10 cellular contexts compared by ENCODE assay signal in genomic region chr10:1454428-1454827, GRCh38.
DNase-seq lines count a peak whose midpoint lies in the region; ATAC-seq and TF ChIP-seq lines count a peak whose summit lies in the region.
"Had no signal": no experiment of that assay in that cellular context is flagged by ENCODE, and none has a peak within 500 bp of the region (broad histone marks: within the 10 kb centered on the region; RNA-seq: fewer than 3 reads in every experiment).

No MANE protein-coding gene starts in this region.

- H3K36me3 Mint-ChIP-seq in activated naive CD8-positive, alpha-beta T cell treated with anti-CD3 and anti-CD28 coated beads, Interleukin-2, amount 50 U/mL, for 24 hours (ENCODE audit: low read depth) = no peaks in the 10 kb centered on the region
- H3K36me3 Mint-ChIP-seq in activated naive CD8-positive, alpha-beta T cell treated with anti-CD3 and anti-CD28 coated beads for 36 hours = no peaks in the 10 kb centered on the region
- H3K36me3 Mint-ChIP-seq in Caco-2 (ENCODE audit: insufficient read depth, unreplicated experiment) = no peaks in the 10 kb centered on the region
- H3K36me3 Mint-ChIP-seq: activated naive CD4-positive, alpha-beta T cell treated with anti-CD3 and anti-CD28 coated beads, Interleukin-2, amount 50 U/mL, for 24 hours; CD4-positive, alpha-beta memory T cell had no signal

- H3K27me3 ChIP-seq in Caco-2 (replicated peaks; ENCODE audit: control insufficient read depth, insufficient read depth, low read length) = peaks cover 2% of the 10 kb centered on the region; the same call in 1 of the 2 replicates

- peak; percentile 65 for ATAC-seq in activated naive CD8-positive, alpha-beta T cell treated with anti-CD3 and anti-CD28 coated beads, Interleukin-2, amount 50 U/mL, for 24 hours
- ATAC-seq in GM21825 (IDR thresholded peaks at IDR 0.05; ENCODE audit: unreplicated experiment) = peak; percentile 99
- ATAC-seq in HG03565 (IDR thresholded peaks at IDR 0.05; ENCODE audit: unreplicated experiment) = peak; percentile 96
- ATAC-seq in stimulated activated naive CD8-positive, alpha-beta T cell treated with anti-CD3 and anti-CD28 coated beads, Interleukin-15, Interleukin-2, amounts not matched to agents 100 U/mL and 50 U/mL, for 24 hours = peak; percentile 65

- peaks cover 17% of the 10 kb centered on the region for H3K27me3 Mint-ChIP-seq in activated naive CD8-positive, alpha-beta T cell treated with anti-CD3 and anti-CD28 coated beads, Interleukin-2, amount 50 U/mL, for 24 hours
- H3K27me3 Mint-ChIP-seq in activated naive CD8-positive, alpha-beta T cell treated with anti-CD3 and anti-CD28 coated beads for 36 hours = peaks cover 12% of the 10 kb centered on the region
- peaks cover 41% of the 10 kb centered on the region for H3K27me3 Mint-ChIP-seq in Caco-2 (ENCODE audit: insufficient read depth, unreplicated experiment)

- peaks cover 11% of the 10 kb centered on the region for H3K9me3 Mint-ChIP-seq in activated naive CD8-positive, alpha-beta T cell treated with anti-CD3 and anti-CD28 coated beads, Interleukin-2, amount 50 U/mL, for 24 hours
- H3K9me3 Mint-ChIP-seq in activated naive CD8-positive, alpha-beta T cell treated with anti-CD3 and anti-CD28 coated beads for 36 hours = peaks cover 1% of the 10 kb centered on the region
- peaks cover 9% of the 10 kb centered on the region for H3K9me3 Mint-ChIP-seq in Caco-2 (ENCODE audit: unreplicated experiment)

- H3K9me3 ChIP-seq in Caco-2 = peaks cover 3% of the 10 kb centered on the region; the same call in 1 of the 2 replicates

- no peaks in the 10 kb centered on the region for H3K36me3 ChIP-seq in Caco-2 (ENCODE audit: control insufficient read depth, insufficient read depth, low read length)

- no peaks in the 10 kb centered on the region for H3K4me1 ChIP-seq in Caco-2

- intact Hi-C loops in Caco-2 (cut with micrococcal nuclease; ENCODE audit: unreplicated experiment) = no loop called here

- BruUV-seq in Caco-2 (replicated peaks; lab: Mats Ljungman, UMichigan) = no TSS peak

- CTCF ChIA-PET in Caco-2 (lab: Charles Lee) = no interaction called here

- peaks cover 13% of the 10 kb centered on the region for H3K4me1 Mint-ChIP-seq in activated naive CD8-positive, alpha-beta T cell treated with anti-CD3 and anti-CD28 coated beads, Interleukin-2, amount 50 U/mL, for 24 hours
- H3K4me1 Mint-ChIP-seq in activated naive CD8-positive, alpha-beta T cell treated with anti-CD3 and anti-CD28 coated beads for 36 hours = no peaks in the 10 kb centered on the region
- no peaks in the 10 kb centered on the region for H3K4me1 Mint-ChIP-seq in Caco-2 (ENCODE audit: low read depth, unreplicated experiment)
- H3K4me1 Mint-ChIP-seq: activated naive CD4-positive, alpha-beta T cell treated with anti-CD3 and anti-CD28 coated beads, Interleukin-2, amount 50 U/mL, for 24 hours had no signal

- no peak for TF ChIP-seq CTCF in Caco-2 (IDR thresholded peaks at IDR 0.05; ENCODE audit: insufficient read depth in 1 of 2, low read depth in 1 of 2, low read length in 1 of 2, severe bottlenecking in 1 of 2, unreplicated experiment in 1 of 2)

- peak; percentile 18 for DNase-seq in activated naive CD8-positive, alpha-beta T cell treated with anti-CD3 and anti-CD28 coated beads, Interleukin-2, amount 50 U/mL, for 24 hours
- DNase-seq in activated naive CD8-positive, alpha-beta T cell treated with anti-CD3 and anti-CD28 coated beads for 36 hours = no peak
- DNase-seq in stimulated activated naive CD8-positive, alpha-beta T cell treated with anti-CD3 and anti-CD28 coated beads, Interleukin-15, Interleukin-2, amounts not matched to agents 100 U/mL and 50 U/mL, for 24 hours = peak; percentile 21
- DNase-seq in activated CD8-positive, alpha-beta memory T cell treated with anti-CD3 and anti-CD28 coated beads, Interleukin-2, amount 50 U/mL, for 4 hours = no peak
- DNase-seq in 8988T = no peak
- DNase-seq in Caco-2 = no peak
- DNase-seq: CD4-positive, alpha-beta memory T cell had no signal

- POLR2A ChIA-PET in Caco-2 (lab: Charles Lee) = no interaction called here

- H3K4me3 ChIP-seq in Caco-2 (ENCODE audit: low read depth, low read length) = no peak overlapping the region

- no peak overlapping the region for H3K27ac Mint-ChIP-seq in activated naive CD8-positive, alpha-beta T cell treated with anti-CD3 and anti-CD28 coated beads, Interleukin-2, amount 50 U/mL, for 24 hours
- no peak overlapping the region for H3K27ac Mint-ChIP-seq in activated naive CD8-positive, alpha-beta T cell treated with anti-CD3 and anti-CD28 coated beads for 36 hours
- H3K27ac Mint-ChIP-seq in Caco-2 (ENCODE audit: unreplicated experiment) = no peak overlapping the region
- H3K27ac Mint-ChIP-seq: activated naive CD4-positive, alpha-beta T cell treated with anti-CD3 and anti-CD28 coated beads, Interleukin-2, amount 50 U/mL, for 24 hours had no signal

- H3K4me3 Mint-ChIP-seq in activated naive CD8-positive, alpha-beta T cell treated with anti-CD3 and anti-CD28 coated beads, Interleukin-2, amount 50 U/mL, for 24 hours = no peak overlapping the region
- no peak overlapping the region for H3K4me3 Mint-ChIP-seq in activated naive CD8-positive, alpha-beta T cell treated with anti-CD3 and anti-CD28 coated beads for 36 hours
- H3K4me3 Mint-ChIP-seq in Caco-2 (ENCODE audit: unreplicated experiment) = no peak overlapping the region
- H3K4me3 Mint-ChIP-seq: activated naive CD4-positive, alpha-beta T cell treated with anti-CD3 and anti-CD28 coated beads, Interleukin-2, amount 50 U/mL, for 24 hours had no signal

Comparison
In these comparisons a context has a peak if more than half of its experiments do, and no peak if none do; other contexts are left out.
1. DNase-seq: peak in activated naive CD8-positive, alpha-beta T cell treated with anti-CD3 and anti-CD28 coated beads, Interleukin-2, amount 50 U/mL, for 24 hours (single experiment) and stimulated activated naive CD8-positive, alpha-beta T cell treated with anti-CD3 and anti-CD28 coated beads, Interleukin-15, Interleukin-2, amounts not matched to agents 100 U/mL and 50 U/mL, for 24 hours (single experiment); none in activated naive CD8-positive, alpha-beta T cell treated with anti-CD3 and anti-CD28 coated beads for 36 hours (single experiment), activated CD8-positive, alpha-beta memory T cell treated with anti-CD3 and anti-CD28 coated beads, Interleukin-2, amount 50 U/mL, for 4 hours (single experiment), 8988T (single experiment) and Caco-2 (0 of 2).
2. Peak in every context shown above with its lines, with median percentiles within 50 percentile points of each other: ATAC-seq.